Comparison of ENCODE assay signal across 8 cellular contexts in genomic region chr2:238426568-238427434, GRCh38. TPM values are rescaled to one million over a fixed set of nuclear protein-coding genes. Genes with fewer than 3 reads are reported as not detected.
DNase-seq lines count a peak whose midpoint lies in the region; ATAC-seq and TF ChIP-seq lines count a peak whose summit lies in the region.

TSS of gene ASB1 (plus strand) at chr2:238426927. CDS start at chr2:238427071, 144 bp downstream.

- H3K27me3 Mint-ChIP-seq in neural progenitor cell (ENCODE audit: insufficient read depth, low read depth) = no peaks in the 10 kb centered on the region

- H4K20me1 ChIP-seq in neural progenitor cell (ENCODE audit: low read depth) = peaks cover 34% of the 10 kb centered on the region

- H3K4me1 Mint-ChIP-seq in neural progenitor cell = peaks cover 19% of the 10 kb centered on the region

- H3K9ac ChIP-seq in neural progenitor cell = peak within 1 kb of the TSS; percentile 82
- H3K9ac ChIP-seq in subcutaneous abdominal adipose tissue (ENCODE audit: low read length in 5 of 5) = peak within 1 kb of the TSS; percentile 63 to 87 (median 75)

- H3K27ac Mint-ChIP-seq in neural progenitor cell = peak within 1 kb of the TSS; percentile 81

- peaks cover 12% of the 10 kb centered on the region for H3F3A ChIP-seq in neural progenitor cell (ENCODE audit: low read depth)

- peaks cover 13% of the 10 kb centered on the region for H3K9me3 Mint-ChIP-seq in neural progenitor cell

- H3K4me2 ChIP-seq in neural progenitor cell = peak within 1 kb of the TSS; percentile 98

- H3K27ac ChIP-seq in neural progenitor cell = peak within 1 kb of the TSS; percentile 74
- H3K27ac ChIP-seq in subcutaneous abdominal adipose tissue (ENCODE audit: low read depth, low read length) = peak within 1 kb of the TSS; percentile 86

- H3K4me1 ChIP-seq in neural progenitor cell (peaks cover 17% of the 10 kb centered on the region), subcutaneous abdominal adipose tissue (ENCODE audit: control insufficient read depth in 5 of 5, insufficient read depth in 5 of 5, low read length in 5 of 5) (peaks cover 6 to 33% (median 23%) of the 10 kb centered on the region in 5 donors)

- peak within 1 kb of the TSS; percentile 95 for H3K4me3 Mint-ChIP-seq in neural progenitor cell

- no peaks in the 10 kb centered on the region for H3K27me3 ChIP-seq in neural progenitor cell
- peaks cover 0 to 19% (median 3%) of the 10 kb centered on the region in 5 donors for H3K27me3 ChIP-seq in subcutaneous abdominal adipose tissue (ENCODE audit: control insufficient read depth in 5 of 5, insufficient read depth in 4 of 5, low read length in 5 of 5)

- peak within 1 kb of the TSS; percentile 96 for H2AFZ ChIP-seq in neural progenitor cell (replicated peaks)

- no peaks in the 10 kb centered on the region for H3K36me3 ChIP-seq in neural progenitor cell
- H3K36me3 ChIP-seq in subcutaneous abdominal adipose tissue (ENCODE audit: control insufficient read depth in 5 of 5, insufficient read depth in 5 of 5, low read length in 5 of 5) = peaks cover 0 to 5% (median 0%) of the 10 kb centered on the region in 5 donors

- peaks cover 22% of the 10 kb centered on the region for H3K36me3 Mint-ChIP-seq in neural progenitor cell

- no peak for TF ChIP-seq CTCF in fibroblast of villous mesenchyme (IDR thresholded peaks at IDR 0.05; ENCODE audit: insufficient read depth, low read depth, low read length)
- no peak for TF ChIP-seq CTCF in neural progenitor cell (IDR thresholded peaks at IDR 0.05)

- peaks cover 49% of the 10 kb centered on the region for H3K79me2 ChIP-seq in neural progenitor cell (ENCODE audit: low read depth)

- DNase-seq in DMS53 treated with DMSO at 0.1 percent for 48 hours (lab: John Stamatoyannopoulos, UW; ENCODE audit: unreplicated experiment) (peak; percentile 85), HuH-7 (ENCODE audit: low spot score) (peak; percentile 85), SHP77 (lab: John Stamatoyannopoulos, UW) (peak; percentile 50 to 76), fibroblast of villous mesenchyme (ENCODE audit: low read depth) (peak; percentile 70), neural progenitor cell (ENCODE audit: low spot score) (peak; percentile 94)
- DNase-seq in activated effector memory CD4-positive, alpha-beta T cell treated with Interleukin-2 at 50 U/mL for 16 hours = peak; percentile 80

- peak; percentile 73 for ATAC-seq in GM21526 (IDR thresholded peaks at IDR 0.05; ENCODE audit: low FRiP score, unreplicated experiment)

- H3K4me3 ChIP-seq in fibroblast of villous mesenchyme (ENCODE audit: low read depth, low read length) = peak within 1 kb of the TSS; percentile 80
- H3K4me3 ChIP-seq in neural progenitor cell = peak within 1 kb of the TSS; percentile 97
- H3K4me3 ChIP-seq in subcutaneous abdominal adipose tissue (ENCODE audit: low read depth in 1 of 5, low read length in 5 of 5) = peak within 1 kb of the TSS; percentile 76 to 91 (median 90)

- H3K9me3 ChIP-seq in neural progenitor cell (ENCODE audit: low read depth) (no peaks in the 10 kb centered on the region), subcutaneous abdominal adipose tissue (ENCODE audit: control insufficient read depth in 5 of 5, low read length in 5 of 5) (peaks cover 0 to 11% (median 6%) of the 10 kb centered on the region in 5 donors)

RNA-seq across cellular contexts. Expression of gene ASB1, which starts in this region (rescaled TPM):
- total RNA-seq in fibroblast of villous mesenchyme (21.2 and 23.2 TPM in 2 replicates), neural progenitor cell (ENCODE audit: low replicate concordance) (22.1 and 29.2 TPM in 2 replicates)

Comparison
In these comparisons a context has a peak if more than half of its experiments do, and no peak if none do; other contexts are left out.
1. Peak in every context shown above with its lines: DNase-seq, ATAC-seq, H3K4me3 ChIP-seq and H3K27ac ChIP-seq.